ENCODE assay signal across 2 cellular contexts in genomic region chr1:221141606-221142285, GRCh38.
TF ChIP-seq lines count a peak whose summit lies in the region.

No MANE protein-coding gene starts in this region.

TF ChIP-seq in GM23338, 12 proteins besides CTCF, POLR2A, EP300 and RAD21:
- TF ChIP-seq REST (IDR thresholded peaks at IDR 0.05; ENCODE audit: unreplicated experiment) (no peak), EZH2phosphoT487 (IDR thresholded peaks at IDR 0.05; ENCODE audit: unreplicated experiment) (no peak), ETS1 (IDR thresholded peaks at IDR 0.05) (no peak), JUNB (IDR thresholded peaks at IDR 0.05; ENCODE audit: unreplicated experiment) (no peak), NANOG (IDR thresholded peaks at IDR 0.05; ENCODE audit: borderline replicate concordance) (no peak), CREB1 (CRISPR knock-in tag; IDR thresholded peaks at IDR 0.05; ENCODE audit: low read depth) (no peak), ZNF331 (CRISPR knock-in tag; IDR thresholded peaks at IDR 0.05; ENCODE audit: low read depth) (no peak), ZNF462 (CRISPR knock-in tag; IDR thresholded peaks at IDR 0.05) (no peak), EZH2 (IDR thresholded peaks at IDR 0.05; ENCODE audit: low read depth, unreplicated experiment) (no peak), STAT1 (IDR thresholded peaks at IDR 0.05; ENCODE audit: unreplicated experiment) (no peak), ZNF114 (CRISPR knock-in tag; IDR thresholded peaks at IDR 0.05) (no peak), POLR2AphosphoS5 (IDR thresholded peaks at IDR 0.05; ENCODE audit: low read depth) (no peak)

TF ChIP-seq in endothelial cell of umbilical vein, 7 proteins besides CTCF, POLR2A, EP300 and RAD21:
- TF ChIP-seq MAX (IDR thresholded peaks at IDR 0.05; ENCODE audit: insufficient read depth, insufficient read length) (no peak), MYC (IDR thresholded peaks at IDR 0.05; ENCODE audit: low read depth, low read length) (no peak), GATA2 (IDR thresholded peaks at IDR 0.05; ENCODE audit: insufficient read depth, insufficient read length, low read depth, low read length) (no peak)
TF ChIP-seq in endothelial cell of umbilical vein: peak in this region for 0.
